In the genomic region with DNA sequence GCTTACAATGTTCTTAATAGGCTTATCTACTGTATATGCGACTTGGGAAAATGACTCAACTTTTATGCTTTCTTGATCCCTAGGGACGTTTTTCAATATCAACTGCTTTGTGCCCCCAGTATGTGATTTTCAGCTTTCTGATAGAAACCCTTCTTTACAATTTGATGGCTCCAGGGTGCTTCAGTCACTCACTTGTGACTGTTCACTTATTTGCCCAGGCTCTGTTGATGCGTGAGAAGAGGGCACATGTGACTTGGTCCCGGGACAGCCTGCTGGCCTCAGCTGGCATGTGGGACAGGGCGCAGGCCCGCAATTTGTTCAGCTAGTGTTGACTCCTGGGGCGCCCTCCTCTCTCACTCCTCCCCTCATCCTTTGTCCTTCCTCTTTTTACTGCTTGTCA, we compare ENCODE assay signal across 30 cellular contexts.
DNase-seq lines count a peak whose midpoint lies in the region; ATAC-seq and TF ChIP-seq lines count a peak whose summit lies in the region.
"Had no signal": no experiment of that assay in that cellular context is flagged by ENCODE, and none has a peak within 500 bp of the region (broad histone marks: within the 10 kb centered on the region; RNA-seq: fewer than 3 reads in every experiment).

No MANE protein-coding gene starts in this region.

- H3K9me2 ChIP-seq in GM23338 (ENCODE audit: insufficient read depth) = no peaks in the 10 kb centered on the region

- H3K27ac ChIP-seq in GM23338 (ENCODE audit: low read depth) (no peak overlapping the region), substantia nigra (ENCODE audit: low read depth, low read length, poor library complexity, severe bottlenecking) (peak overlapping the region; percentile 13), osteoblast (ENCODE audit: low read depth, low read length) (no peak overlapping the region)
- H3K27ac ChIP-seq: adrenal gland, brain microvascular endothelial cell, C4-2B, heart right ventricle, neutrophil, Peyer's patch, prostate gland, suprapubic skin had no signal

- H2AFZ ChIP-seq in GM23338 = no peak overlapping the region
- no peak overlapping the region for H2AFZ ChIP-seq in osteoblast (ENCODE audit: low read length)

- H3K9me3 ChIP-seq in osteoblast (ENCODE audit: low read depth, low read length) = peaks cover 2% of the 10 kb centered on the region
- H3K9me3 ChIP-seq: adrenal gland, heart right ventricle, neutrophil, Peyer's patch, prostate gland, suprapubic skin had no signal

- peaks cover 7% of the 10 kb centered on the region; the same call in 1 of the 2 replicates for H3K4me1 ChIP-seq in GM23338 (ENCODE audit: insufficient read depth)
- H3K4me1 ChIP-seq in osteoblast (ENCODE audit: insufficient read depth, low read length) = no peaks in the 10 kb centered on the region
- H3K4me1 ChIP-seq: adrenal gland, heart right ventricle, Peyer's patch, prostate gland, suprapubic skin had no signal

- peaks cover 2% of the 10 kb centered on the region for H3K27me3 Mint-ChIP-seq in GM23338 (ENCODE audit: insufficient read depth, low read depth, poor library complexity)
- H3K27me3 Mint-ChIP-seq: activated CD8-positive, alpha-beta memory T cell treated with anti-CD3 and anti-CD28 coated beads, Interleukin-2, amount 10 ng/mL, durations not matched to agents 7 days and 5 days; stimulated activated naive B cell treated with anti-CD40 and anti-IgM and Interleukin-4, amounts not matched to agents 10 μg/mL and 1 μg/mL and 100 μg/mL, for 72 hours had no signal

- H3K79me2 ChIP-seq in GM23338 (replicated peaks; ENCODE audit: insufficient read depth) = no peaks in the 10 kb centered on the region
- H3K79me2 ChIP-seq in osteoblast (ENCODE audit: insufficient read depth, low read length) = no peaks in the 10 kb centered on the region

- no peak for TF ChIP-seq CTCF in GM23338 (conservative IDR thresholded peaks at IDR 0.05; ENCODE audit: low read depth in 2 of 2)
- TF ChIP-seq CTCF in osteoblast (IDR thresholded peaks at IDR 0.05; ENCODE audit: extremely low read depth, low read depth, low read length) = no peak

- H3K4me2 ChIP-seq in GM23338 = no peak overlapping the region
- no peak overlapping the region for H3K4me2 ChIP-seq in osteoblast (ENCODE audit: insufficient read depth, low read length)

- DNase-seq in GM23338 (ENCODE audit: low spot score) = peak; percentile 60
- DNase-seq in SK-MEL-5 (ENCODE audit: low read depth, low spot score) = peak; percentile 98
- DNase-seq in iPS-NIHi7 (ENCODE audit: extremely low spot score) = peak; percentile 21
- peak in 10 of 49 donors; percentile 5 to 53 (median 16) for DNase-seq in substantia nigra (lab: John Stamatoyannopoulos, UW)
- no peak for DNase-seq in effector CD8-positive, alpha-beta T cell (lab: John Stamatoyannopoulos, UW)
- no peak for DNase-seq in G401 (ENCODE audit: low spot score)
- DNase-seq in osteoblast (ENCODE audit: insufficient read length, low spot score, missing footprints) = no peak
- DNase-seq: activated CD8-positive, alpha-beta memory T cell treated with anti-CD3 and anti-CD28 coated beads, Interleukin-2, amount 10 ng/mL, durations not matched to agents 7 days and 5 days; activated naive CD4-positive, alpha-beta T cell treated with anti-CD3 and anti-CD28 coated beads for 36 hours; activated T-cell treated with anti-CD3 and anti-CD28 coated beads, Interleukin-2, amount 50 U/mL, for 72 hours; adrenal gland; brain microvascular endothelial cell; effector CD4-positive, alpha-beta T cell; erythroblast; foreskin fibroblast; heart right ventricle; left cardiac atrium; mammary epithelial cell; NCI-H1417 treated with DMSO at 0.1 percent for 48 hours; Peyer's patch; SIG-M5; stimulated activated CD4-positive, alpha-beta T cell treated with anti-CD3 and anti-CD28 coated beads, Interleukin-4, amount 100 ng/mL, for 4 hours; stimulated activated naive B cell treated with anti-CD40 and anti-IgM and Interleukin-4, amounts not matched to agents 10 μg/mL and 1 μg/mL and 100 μg/mL, for 72 hours; SW 1271; T-helper 9 cell had no signal

- H3K4me3 Mint-ChIP-seq in GM23338 = no peak overlapping the region
- H3K4me3 Mint-ChIP-seq: activated CD8-positive, alpha-beta memory T cell treated with anti-CD3 and anti-CD28 coated beads, Interleukin-2, amount 10 ng/mL, durations not matched to agents 7 days and 5 days; activated naive CD4-positive, alpha-beta T cell treated with anti-CD3 and anti-CD28 coated beads for 36 hours; activated T-cell treated with anti-CD3 and anti-CD28 coated beads, Interleukin-2, amount 50 U/mL, for 72 hours; stimulated activated naive B cell treated with anti-CD40 and anti-IgM and Interleukin-4, amounts not matched to agents 10 μg/mL and 1 μg/mL and 100 μg/mL, for 72 hours had no signal

- in situ Hi-C loops in SK-MEL-5 (cut with HindIII; ENCODE audit: low pct_unique_long_range_greater_than_20kb, low sequenced_read_pairs) (no loop called here), G401 (cut with HindIII; ENCODE audit: low sequenced_read_pairs) (no loop called here)

- no peaks in the 10 kb centered on the region for H3K36me3 Mint-ChIP-seq in GM23338 (ENCODE audit: low read depth)
- H3K36me3 Mint-ChIP-seq: activated CD8-positive, alpha-beta memory T cell treated with anti-CD3 and anti-CD28 coated beads, Interleukin-2, amount 10 ng/mL, durations not matched to agents 7 days and 5 days; stimulated activated naive B cell treated with anti-CD40 and anti-IgM and Interleukin-4, amounts not matched to agents 10 μg/mL and 1 μg/mL and 100 μg/mL, for 72 hours had no signal

- no peaks in the 10 kb centered on the region for H3K9me3 Mint-ChIP-seq in GM23338
- H3K9me3 Mint-ChIP-seq: activated naive CD4-positive, alpha-beta T cell treated with anti-CD3 and anti-CD28 coated beads for 36 hours; activated T-cell treated with anti-CD3 and anti-CD28 coated beads, Interleukin-2, amount 50 U/mL, for 72 hours; stimulated activated naive B cell treated with anti-CD40 and anti-IgM and Interleukin-4, amounts not matched to agents 10 μg/mL and 1 μg/mL and 100 μg/mL, for 72 hours had no signal

- H3K4me1 Mint-ChIP-seq in GM23338 = peaks cover 10% of the 10 kb centered on the region
- H3K4me1 Mint-ChIP-seq: activated CD8-positive, alpha-beta memory T cell treated with anti-CD3 and anti-CD28 coated beads, Interleukin-2, amount 10 ng/mL, durations not matched to agents 7 days and 5 days; stimulated activated naive B cell treated with anti-CD40 and anti-IgM and Interleukin-4, amounts not matched to agents 10 μg/mL and 1 μg/mL and 100 μg/mL, for 72 hours had no signal

- ATAC-seq in GM23338 = peak; percentile 97
- ATAC-seq: activated CD8-positive, alpha-beta memory T cell treated with anti-CD3 and anti-CD28 coated beads, Interleukin-2, amount 10 ng/mL, durations not matched to agents 7 days and 5 days; activated T-cell treated with anti-CD3 and anti-CD28 coated beads, Interleukin-2, amount 50 U/mL, for 72 hours; HCT116; heart right ventricle; left cardiac atrium; stimulated activated naive B cell treated with anti-CD40 and anti-IgM and Interleukin-4, amounts not matched to agents 10 μg/mL and 1 μg/mL and 100 μg/mL, for 72 hours had no signal

- no peaks in the 10 kb centered on the region for H3F3A ChIP-seq in GM23338 (replicated peaks; ENCODE audit: low read depth)

- no peak overlapping the region for H3K27ac Mint-ChIP-seq in GM23338
- H3K27ac Mint-ChIP-seq: activated CD8-positive, alpha-beta memory T cell treated with anti-CD3 and anti-CD28 coated beads, Interleukin-2, amount 10 ng/mL, durations not matched to agents 7 days and 5 days; activated naive CD4-positive, alpha-beta T cell treated with anti-CD3 and anti-CD28 coated beads for 36 hours; activated T-cell treated with anti-CD3 and anti-CD28 coated beads, Interleukin-2, amount 50 U/mL, for 72 hours; stimulated activated naive B cell treated with anti-CD40 and anti-IgM and Interleukin-4, amounts not matched to agents 10 μg/mL and 1 μg/mL and 100 μg/mL, for 72 hours had no signal

- H3K4me3 ChIP-seq in GM23338 (no peak overlapping the region), osteoblast (ENCODE audit: insufficient read depth, low read length) (no peak overlapping the region)
- H3K4me3 ChIP-seq: adrenal gland, heart right ventricle, Peyer's patch, prostate gland, suprapubic skin had no signal

- H3K36me3 ChIP-seq in GM23338 (ENCODE audit: insufficient read depth) = no peaks in the 10 kb centered on the region
- H3K36me3 ChIP-seq in osteoblast (ENCODE audit: insufficient read depth, low read length) = no peaks in the 10 kb centered on the region
- H3K36me3 ChIP-seq: adrenal gland, brain microvascular endothelial cell, heart right ventricle, neutrophil, Peyer's patch, prostate gland, suprapubic skin had no signal

- no peaks in the 10 kb centered on the region for H3K27me3 ChIP-seq in GM23338 (ENCODE audit: insufficient read depth)
- H3K27me3 ChIP-seq in osteoblast (ENCODE audit: insufficient read depth, low read length) = no peaks in the 10 kb centered on the region
- H3K27me3 ChIP-seq: adrenal gland, brain microvascular endothelial cell, heart right ventricle, neutrophil, Peyer's patch, suprapubic skin had no signal

- H4K20me1 ChIP-seq in GM23338 (replicated peaks; ENCODE audit: insufficient read depth) (no peaks in the 10 kb centered on the region), osteoblast (ENCODE audit: insufficient read depth, low read length) (no peaks in the 10 kb centered on the region)

TF ChIP-seq in GM23338, 12 proteins besides CTCF, POLR2A, EP300 and RAD21 (continues in another document):
- no peak for TF ChIP-seq CREB1 (CRISPR knock-in tag; IDR thresholded peaks at IDR 0.05; ENCODE audit: low read depth)
- TF ChIP-seq ZNF331 (CRISPR knock-in tag; IDR thresholded peaks at IDR 0.05; ENCODE audit: low read depth) = no peak
- TF ChIP-seq POLR2AphosphoS5 (IDR thresholded peaks at IDR 0.05; ENCODE audit: low read depth) = no peak
- TF ChIP-seq ZNF114 (CRISPR knock-in tag; IDR thresholded peaks at IDR 0.05) = no peak
- TF ChIP-seq NANOG (IDR thresholded peaks at IDR 0.05; ENCODE audit: borderline replicate concordance) = no peak

Comparison
In these comparisons a context has a peak if more than half of its experiments do, and no peak if none do; other contexts are left out.
1. DNase-seq: peak in GM23338 (single experiment), SK-MEL-5 (single experiment) and iPS-NIHi7 (single experiment); none in effector CD8-positive, alpha-beta T cell (single experiment), G401 (single experiment) and osteoblast (single experiment).